In the genomic region with DNA sequence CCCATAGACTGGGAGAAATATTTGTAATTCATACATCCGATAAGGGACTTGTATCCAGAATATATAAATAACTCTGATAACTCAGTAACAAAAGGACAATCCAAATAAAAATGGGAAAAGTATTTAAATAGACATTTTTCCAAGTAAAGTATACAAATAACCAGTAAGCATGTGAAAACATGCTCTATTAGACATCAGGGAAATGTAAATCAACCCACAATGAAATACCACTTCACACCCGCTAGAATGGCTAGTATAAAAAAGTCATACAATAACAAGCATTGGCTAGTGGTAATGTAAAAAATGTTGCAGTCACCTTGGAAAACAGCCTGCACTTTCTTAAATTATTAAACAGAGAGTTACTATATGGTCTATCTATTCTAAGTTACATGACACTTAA, we compare ENCODE assay signal across 8 cellular contexts.
"Had no signal": no experiment of that assay in that cellular context is flagged by ENCODE, and none has a peak within 500 bp of the region (broad histone marks: within the 10 kb centered on the region; RNA-seq: fewer than 3 reads in every experiment).

No MANE protein-coding gene starts in this region.

- ATAC-seq: GM23338, K562 had no signal

- H3K4me3 ChIP-seq: GM23338, K562 had no signal

- FAIRE-seq: H1, H54, HTR-8/SVneo, K562 had no signal

- DNase-seq: H9, HCEC 1CT, IMR-90 had no signal
